In the genomic region with DNA sequence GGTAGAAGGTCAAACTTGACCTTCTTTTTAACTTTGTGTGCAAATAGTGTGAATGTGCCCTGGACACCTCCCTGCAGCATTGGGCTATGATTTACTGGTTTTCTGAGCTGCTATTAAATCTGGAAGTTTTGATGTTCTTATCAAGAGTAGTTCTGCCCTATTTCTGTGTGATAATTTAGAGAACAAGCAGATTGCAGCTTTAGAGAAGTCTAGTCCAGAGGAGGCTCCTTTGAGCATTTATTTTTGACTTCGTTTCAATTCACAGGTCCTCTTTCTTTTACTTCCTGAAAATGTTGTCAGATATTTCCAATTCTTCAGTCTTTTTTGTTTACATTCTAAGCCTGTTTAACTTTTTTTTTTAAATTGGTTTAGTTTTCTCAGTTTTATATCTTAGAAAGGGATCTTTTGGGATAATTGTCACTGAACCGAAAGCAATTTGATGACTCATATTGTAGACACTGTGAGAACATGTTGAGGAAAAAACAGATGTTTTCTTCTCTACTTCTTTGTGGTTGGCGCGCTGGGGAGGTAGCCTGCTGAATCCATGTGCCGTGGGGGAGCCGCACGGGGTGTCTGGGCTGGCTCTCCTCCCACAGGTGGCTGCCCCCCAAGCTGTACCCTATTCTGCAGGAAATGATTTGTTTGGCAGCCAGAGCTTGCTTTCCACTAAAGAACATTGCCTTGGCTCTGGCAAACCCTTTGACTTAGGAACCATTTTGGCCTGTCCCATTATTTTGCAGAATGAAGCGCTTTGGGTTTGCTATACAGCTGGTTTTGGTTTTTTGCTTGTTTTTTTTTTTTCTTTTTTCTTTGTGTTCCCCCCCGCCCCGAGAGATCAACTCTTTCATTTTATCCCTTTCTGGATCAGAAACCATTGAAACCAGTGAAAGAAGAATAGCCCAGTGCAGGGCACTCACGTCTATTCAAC, we compare ENCODE assay signal across 8 cellular contexts. TPM values are rescaled to one million over a fixed set of nuclear protein-coding genes. Genes with fewer than 3 reads are reported as not detected.
DNase-seq lines count a peak whose midpoint lies in the region; ATAC-seq and TF ChIP-seq lines count a peak whose summit lies in the region.

No MANE protein-coding gene starts in this region.

- no peaks in the 10 kb centered on the region for H3K27me3 Mint-ChIP-seq in brain
- no peaks in the 10 kb centered on the region for H3K27me3 Mint-ChIP-seq in naive B cell

- H3K4me1 Mint-ChIP-seq in brain = peaks cover 15% of the 10 kb centered on the region
- peaks cover 10 to 18% (median 13%) of the 10 kb centered on the region in 3 donors for H3K4me1 Mint-ChIP-seq in naive B cell

- peak; percentile 72 for DNase-seq in AG08395 (ENCODE audit: low spot score)
- DNase-seq in HCEC 1CT = peak; percentile 50
- DNase-seq in SKM-1 (lab: John Stamatoyannopoulos, UW; ENCODE audit: unreplicated experiment) = peak; percentile 23
- DNase-seq in naive B cell = peak; percentile 9

- H3K36me3 Mint-ChIP-seq in brain (peaks cover 21% of the 10 kb centered on the region), naive B cell (peaks cover 6 to 8% of the 10 kb centered on the region in 2 donors)

- H3K27ac Mint-ChIP-seq in brain = peak overlapping the region in 3 of 5 experiments; percentile 10 to 91 (median 88)
- H3K27ac Mint-ChIP-seq in naive B cell = peak overlapping the region; percentile 11 to 86 (median 62)

- H3K9me3 Mint-ChIP-seq in brain (peaks cover 0 to 5% (median 2%) of the 10 kb centered on the region in 5 experiments), naive B cell (peaks cover 0 to 4% (median 0%) of the 10 kb centered on the region in 7 donors)

- peak overlapping the region in 2 of 5 experiments; percentile 17 to 22 for H3K4me3 Mint-ChIP-seq in brain
- peak overlapping the region in 7 of 8 donors; percentile 46 to 77 (median 71) for H3K4me3 Mint-ChIP-seq in naive B cell

- no peak for TF ChIP-seq CTCF in brain (conservative IDR thresholded peaks at IDR 0.05)

- ATAC-seq in naive B cell (ENCODE audit: low read depth in 2 of 2) (peak; percentile 62 to 68), GM18498 (IDR thresholded peaks at IDR 0.05; ENCODE audit: unreplicated experiment) (no peak), GM21360 (IDR thresholded peaks at IDR 0.05; ENCODE audit: unreplicated experiment) (no peak), HG02938 (IDR thresholded peaks at IDR 0.05; ENCODE audit: unreplicated experiment) (no peak)

RNA-seq across cellular contexts. Expression of a gene that starts 53.4 kb away (rescaled TPM):
- polyA plus RNA-seq in brain (ENCODE audit: insufficient read depth, low read depth, low replicate concordance) (13.7 TPM), naive B cell (ENCODE audit: low read depth in 6 of 6) (10 to 100 TPM; 18.3 to 39.2 (median 23.2) TPM)

RNA-seq across cellular contexts. Expression of a gene that starts 54.2 kb away (rescaled TPM):
- polyA plus RNA-seq in brain (ENCODE audit: insufficient read depth, low read depth, low replicate concordance) (112 TPM), naive B cell (ENCODE audit: low read depth in 6 of 6) (100 to 1,000 TPM in 4 of 6 donors, 10 to 100 TPM in 2; 70.5 to 144 (median 112) TPM)

Comparison
In these comparisons a context has a peak if more than half of its experiments do, and no peak if none do; other contexts are left out.
1. DNase-seq: peak in every context shown above with its lines; median percentile 72 in AG08395; 50 in HCEC 1CT; 23 in SKM-1; 9 in naive B cell.
2. ATAC-seq: peak in naive B cell (2 of 2); none in GM18498 (single experiment), GM21360 (single experiment) and HG02938 (single experiment).